Comparison of ENCODE assay signal across 8 cellular contexts in genomic region chr15:48285329-48286214, GRCh38. TPM values are rescaled to one million over a fixed set of nuclear protein-coding genes. Genes with fewer than 3 reads are reported as not detected.
DNase-seq lines count a peak whose midpoint lies in the region; ATAC-seq and TF ChIP-seq lines count a peak whose summit lies in the region.

No MANE protein-coding gene starts in this region.

- peak; percentile 70 for TF ChIP-seq CTCF in choroid plexus epithelial cell (conservative IDR thresholded peaks at IDR 0.05; ENCODE audit: low read depth, low read length)

- ATAC-seq in HG02571 (IDR thresholded peaks at IDR 0.05; ENCODE audit: unreplicated experiment), result peak; percentile 59
- ATAC-seq in left lobe of liver, result peak; percentile 88
- peak; percentile 55 for ATAC-seq in stimulated activated effector memory CD8-positive, alpha-beta T cell treated with anti-CD3 and anti-CD28 coated beads, Interleukin-12 subunit alpha, Interleukin-12 subunit beta, amount 100 ng/mL, for 72 hours

- no peaks in the 10 kb centered on the region for H3K9me3 Mint-ChIP-seq in stimulated activated effector memory CD8-positive, alpha-beta T cell treated with anti-CD3 and anti-CD28 coated beads, Interleukin-12 subunit alpha, Interleukin-12 subunit beta, amount 100 ng/mL, for 72 hours

- DNase-seq in activated CD8-positive, alpha-beta memory T cell treated with anti-CD3 and anti-CD28 coated beads, Interleukin-2, amount 50 U/mL, for 1 hour (ENCODE audit: extremely low read depth), result peak; percentile 1
- DNase-seq in activated CD8-positive, alpha-beta memory T cell treated with anti-CD3 and anti-CD28 coated beads for 24 hours, result no peak
- DNase-seq in NCI-H146 treated with DMSO at 0.1 percent for 48 hours (lab: John Stamatoyannopoulos, UW; ENCODE audit: unreplicated experiment), result peak; percentile 36
- peak; percentile 6 for DNase-seq in T-helper 9 cell
- peak; percentile 96 for DNase-seq in choroid plexus epithelial cell (ENCODE audit: low read depth)
- DNase-seq in left lobe of liver (ENCODE audit: low spot score), result no peak
- DNase-seq in stimulated activated effector memory CD8-positive, alpha-beta T cell treated with anti-CD3 and anti-CD28 coated beads, Interleukin-12 subunit alpha, Interleukin-12 subunit beta, amount 100 ng/mL, for 72 hours (ENCODE audit: low spot score in 2 of 2), result peak; percentile 28 to 68

- no peak overlapping the region for H3K4me3 Mint-ChIP-seq in stimulated activated effector memory CD8-positive, alpha-beta T cell treated with anti-CD3 and anti-CD28 coated beads, Interleukin-12 subunit alpha, Interleukin-12 subunit beta, amount 100 ng/mL, for 72 hours

- H3K4me3 ChIP-seq in choroid plexus epithelial cell (ENCODE audit: low read depth, low read length), result peak overlapping the region; percentile 34

- no peaks in the 10 kb centered on the region for H3K36me3 Mint-ChIP-seq in stimulated activated effector memory CD8-positive, alpha-beta T cell treated with anti-CD3 and anti-CD28 coated beads, Interleukin-12 subunit alpha, Interleukin-12 subunit beta, amount 100 ng/mL, for 72 hours

- no peaks in the 10 kb centered on the region for H3K4me1 Mint-ChIP-seq in stimulated activated effector memory CD8-positive, alpha-beta T cell treated with anti-CD3 and anti-CD28 coated beads, Interleukin-12 subunit alpha, Interleukin-12 subunit beta, amount 100 ng/mL, for 72 hours

- H3K27ac Mint-ChIP-seq in stimulated activated effector memory CD8-positive, alpha-beta T cell treated with anti-CD3 and anti-CD28 coated beads, Interleukin-12 subunit alpha, Interleukin-12 subunit beta, amount 100 ng/mL, for 72 hours, result no peak overlapping the region

RNA-seq across cellular contexts. Expression of gene DUT, which starts 45.7 kb away (rescaled TPM):
- total RNA-seq in left lobe of liver, result 31.0 TPM

Comparison
In these comparisons a context has a peak if more than half of its experiments do, and no peak if none do; other contexts are left out.
1. DNase-seq: peak in activated CD8-positive, alpha-beta memory T cell treated with anti-CD3 and anti-CD28 coated beads, Interleukin-2, amount 50 U/mL, for 1 hour (single experiment), NCI-H146 treated with DMSO at 0.1 percent for 48 hours (single experiment), T-helper 9 cell (single experiment), choroid plexus epithelial cell (single experiment) and stimulated activated effector memory CD8-positive, alpha-beta T cell treated with anti-CD3 and anti-CD28 coated beads, Interleukin-12 subunit alpha, Interleukin-12 subunit beta, amount 100 ng/mL, for 72 hours (2 of 2); none in activated CD8-positive, alpha-beta memory T cell treated with anti-CD3 and anti-CD28 coated beads for 24 hours (single experiment) and left lobe of liver (single experiment).
2. Peak in every context shown above with its lines, with median percentiles within 50 percentile points of each other: ATAC-seq.